ENCODE assay signal across 10 cellular contexts in genomic region chr11:63862923-63863322, GRCh38. TPM values are rescaled to one million over a fixed set of nuclear protein-coding genes. Genes with fewer than 3 reads are reported as not detected.
DNase-seq lines count a peak whose midpoint lies in the region; ATAC-seq, FAIRE-seq and TF ChIP-seq lines count a peak whose summit lies in the region.
"Had no signal": no experiment of that assay in that cellular context is flagged by ENCODE, and none has a peak within 500 bp of the region (broad histone marks: within the 10 kb centered on the region; RNA-seq: fewer than 3 reads in every experiment).

No MANE protein-coding gene starts in this region.

- no peaks in the 10 kb centered on the region for H3K27me3 ChIP-seq in naive thymus-derived CD4-positive, alpha-beta T cell (ENCODE audit: control insufficient read depth in 2 of 2, insufficient read depth in 2 of 2, low read length in 2 of 2)

- H3K27ac Mint-ChIP-seq in activated naive CD8-positive, alpha-beta T cell treated with anti-CD3 and anti-CD28 coated beads, Interleukin-2, amount 10 ng/mL, durations not matched to agents 7 days and 5 days: peak overlapping the region; percentile 84
- peak overlapping the region; percentile 8 to 93 (median 84) for H3K27ac Mint-ChIP-seq in naive thymus-derived CD4-positive, alpha-beta T cell

- H3K9me3 Mint-ChIP-seq in activated naive CD8-positive, alpha-beta T cell treated with anti-CD3 and anti-CD28 coated beads, Interleukin-2, amount 10 ng/mL, durations not matched to agents 7 days and 5 days: no peaks in the 10 kb centered on the region
- H3K9me3 Mint-ChIP-seq in naive thymus-derived CD4-positive, alpha-beta T cell: no peaks in the 10 kb centered on the region

- no peaks in the 10 kb centered on the region for H3K9me3 ChIP-seq in naive thymus-derived CD4-positive, alpha-beta T cell (ENCODE audit: control insufficient read depth in 2 of 3, low read length in 3 of 3)

- peak; percentile 75 for ATAC-seq in activated naive CD8-positive, alpha-beta T cell treated with anti-CD3 and anti-CD28 coated beads, Interleukin-2, amount 10 ng/mL, durations not matched to agents 7 days and 5 days (ENCODE audit: low read depth)
- peak; percentile 50 for ATAC-seq in naive thymus-derived CD4-positive, alpha-beta T cell

- peaks cover 15% of the 10 kb centered on the region for H3K36me3 Mint-ChIP-seq in activated naive CD8-positive, alpha-beta T cell treated with anti-CD3 and anti-CD28 coated beads, Interleukin-2, amount 10 ng/mL, durations not matched to agents 7 days and 5 days
- peaks cover 0 to 19% (median 3%) of the 10 kb centered on the region in 5 donors for H3K36me3 Mint-ChIP-seq in naive thymus-derived CD4-positive, alpha-beta T cell

- FAIRE-seq in GM12891 (lab: Jason Lieb, UNC): no peak

- peak overlapping the region; percentile 28 for H3K27ac ChIP-seq in naive thymus-derived CD4-positive, alpha-beta T cell (ENCODE audit: low read depth, low read length)

- intact Hi-C loops in naive thymus-derived CD4-positive, alpha-beta T cell (cut with micrococcal nuclease): no loop called here

- POLR2A ChIA-PET in activated naive CD8-positive, alpha-beta T cell treated with anti-CD3 and anti-CD28 coated beads, Interleukin-2, amount 10 ng/mL, durations not matched to agents 7 days and 5 days (lab: Charles Lee): interaction anchor here (1.7 to 1.9 kb wide), 5 partner anchors 13 to 24 kb away, joined by 4 to 10 read pairs (median 6); partner anchors contain the start of gene MARK2
- POLR2A ChIA-PET in naive thymus-derived CD4-positive, alpha-beta T cell (lab: Charles Lee): interaction anchor here (0.7 to 2.1 kb wide), 6 partner anchors 15 to 123 kb away, joined by 3 to 12 read pairs (median 3); partner anchors contain the start of gene MARK2

- peaks cover 0 to 10% (median 0%) of the 10 kb centered on the region in 3 experiments for H3K36me3 ChIP-seq in naive thymus-derived CD4-positive, alpha-beta T cell (ENCODE audit: control insufficient read depth in 2 of 3, insufficient read depth in 3 of 3, low read length in 3 of 3)

- CTCF ChIA-PET in naive thymus-derived CD4-positive, alpha-beta T cell (lab: Charles Lee): interaction anchor here (0.6 to 2.1 kb wide), 5 partner anchors 15 to 83 kb away, joined by 3 to 6 read pairs (median 3); no protein-coding TSS in a partner anchor

- peak overlapping the region; percentile 2 for H3K4me3 Mint-ChIP-seq in activated naive CD8-positive, alpha-beta T cell treated with anti-CD3 and anti-CD28 coated beads, Interleukin-2, amount 10 ng/mL, durations not matched to agents 7 days and 5 days
- H3K4me3 Mint-ChIP-seq in naive thymus-derived CD4-positive, alpha-beta T cell: peak overlapping the region; percentile 3 to 64 (median 42)

- TF ChIP-seq POLR2A in GM12891 (IDR thresholded peaks at IDR 0.05; ENCODE audit: low read depth, low read length): no peak
- no peak for TF ChIP-seq POLR2A in erythroblast (IDR thresholded peaks at IDR 0.05; ENCODE audit: low read length)

- H3K27me3 Mint-ChIP-seq in activated naive CD8-positive, alpha-beta T cell treated with anti-CD3 and anti-CD28 coated beads, Interleukin-2, amount 10 ng/mL, durations not matched to agents 7 days and 5 days: no peaks in the 10 kb centered on the region
- no peaks in the 10 kb centered on the region for H3K27me3 Mint-ChIP-seq in naive thymus-derived CD4-positive, alpha-beta T cell

- peaks cover 40 to 46% of the 10 kb centered on the region in 2 donors for H3K4me1 ChIP-seq in naive thymus-derived CD4-positive, alpha-beta T cell (ENCODE audit: control insufficient read depth in 2 of 2, insufficient read depth in 2 of 2, low read length in 2 of 2)

- no peak overlapping the region for H3K4me3 ChIP-seq in naive thymus-derived CD4-positive, alpha-beta T cell (ENCODE audit: low read length)

- H3K4me1 Mint-ChIP-seq in activated naive CD8-positive, alpha-beta T cell treated with anti-CD3 and anti-CD28 coated beads, Interleukin-2, amount 10 ng/mL, durations not matched to agents 7 days and 5 days: peaks cover 45% of the 10 kb centered on the region
- peaks cover 39 to 65% (median 56%) of the 10 kb centered on the region in 7 donors for H3K4me1 Mint-ChIP-seq in naive thymus-derived CD4-positive, alpha-beta T cell

- DNase-seq in COLO668 (lab: John Stamatoyannopoulos, UW; ENCODE audit: unreplicated experiment) (peak; percentile 57), NCI-H1417 treated with DMSO at 0.1 percent for 48 hours (lab: John Stamatoyannopoulos, UW) (peak; percentile 16), GM12891 (ENCODE audit: insufficient read length, low spot score) (no peak), HK-2 (ENCODE audit: unreplicated experiment) (no peak), kidney tubule cell (ENCODE audit: low spot score) (no peak), erythroblast (lab: John Stamatoyannopoulos, UW) (no peak)
- no peak for DNase-seq in activated naive CD8-positive, alpha-beta T cell treated with anti-CD3 and anti-CD28 coated beads, Interleukin-2, amount 10 ng/mL, durations not matched to agents 7 days and 5 days
- peak in 3 of 9 donors; percentile 16 to 38 (median 26) for DNase-seq in naive thymus-derived CD4-positive, alpha-beta T cell
- DNase-seq: Karpas-422; stimulated activated CD4-positive, alpha-beta T cell treated with anti-CD3 and anti-CD28 coated beads, Interleukin-4, amount 100 ng/mL, for 24 hours had no signal

TF ChIP-seq in GM12891, 5 proteins besides CTCF, POLR2A, EP300 and RAD21:
- TF ChIP-seq SPI1 (IDR thresholded peaks at IDR 0.05; ENCODE audit: low read depth, low read length): no peak
- no peak for TF ChIP-seq POU2F2 (IDR thresholded peaks at IDR 0.05; ENCODE audit: low read depth, low read length)
- TF ChIP-seq TAF1 (IDR thresholded peaks at IDR 0.05; ENCODE audit: low read depth, low read length): no peak

RNA-seq across cellular contexts. Expression of gene MARK2, which starts 24.0 kb away (rescaled TPM):
- 10 to 100 TPM; 60.6 to 62.3 TPM for total RNA-seq in activated naive CD8-positive, alpha-beta T cell treated with anti-CD3 and anti-CD28 coated beads, Interleukin-2, amount 10 ng/mL, durations not matched to agents 7 days and 5 days
- 10 to 100 TPM; 42.3 to 69.1 (median 56.8) TPM for total RNA-seq in naive thymus-derived CD4-positive, alpha-beta T cell
- polyA plus RNA-seq in naive thymus-derived CD4-positive, alpha-beta T cell: 10 to 100 TPM; 29.4 to 64.5 TPM
- polyA plus RNA-seq in GM12891 (2012; ENCODE audit: low read depth, missing spikeins): 10.9 TPM

RNA-seq across cellular contexts. Expression of gene SPINDOC, which starts 49.7 kb away (rescaled TPM):
- total RNA-seq in activated naive CD8-positive, alpha-beta T cell treated with anti-CD3 and anti-CD28 coated beads, Interleukin-2, amount 10 ng/mL, durations not matched to agents 7 days and 5 days: 10 to 100 TPM; 35.1 to 35.2 TPM
- total RNA-seq in naive thymus-derived CD4-positive, alpha-beta T cell: 10 to 100 TPM in 2 of 5 experiments, 1 to 10 TPM in 3; 6.6 to 42.2 (median 9.3) TPM
- under 1 TPM; 0.22 to 0.53 TPM for polyA plus RNA-seq in naive thymus-derived CD4-positive, alpha-beta T cell
- polyA plus RNA-seq in GM12891 (2012; ENCODE audit: low read depth, missing spikeins): 17.0 TPM

RNA-seq across cellular contexts. Expression of gene RCOR2, which starts 54.0 kb away (rescaled TPM):
- under 1 TPM; 0.58 to 0.74 TPM for total RNA-seq in activated naive CD8-positive, alpha-beta T cell treated with anti-CD3 and anti-CD28 coated beads, Interleukin-2, amount 10 ng/mL, durations not matched to agents 7 days and 5 days
- total RNA-seq in naive thymus-derived CD4-positive, alpha-beta T cell: under 1 TPM in 1 of 5 experiments, not detected in 4; 0.07 TPM
- polyA plus RNA-seq in naive thymus-derived CD4-positive, alpha-beta T cell: not detected
- polyA plus RNA-seq in GM12891 (2012; ENCODE audit: low read depth, missing spikeins): 0.30 TPM

Comparison
In these comparisons a context has a peak if more than half of its experiments do, and no peak if none do; other contexts are left out.
1. DNase-seq: peak in COLO668 (single experiment) and NCI-H1417 treated with DMSO at 0.1 percent for 48 hours (single experiment); none in activated naive CD8-positive, alpha-beta T cell treated with anti-CD3 and anti-CD28 coated beads, Interleukin-2, amount 10 ng/mL, durations not matched to agents 7 days and 5 days (single experiment), GM12891 (single experiment), HK-2 (single experiment), kidney tubule cell (single experiment) and erythroblast (0 of 2).